In genomic region chr12:68675098-68675842, GRCh38 we compare ENCODE assay signal across 9 cellular contexts. TPM values are rescaled to one million over a fixed set of nuclear protein-coding genes. Genes with fewer than 3 reads are reported as not detected.
DNase-seq lines count a peak whose midpoint lies in the region; ATAC-seq and TF ChIP-seq lines count a peak whose summit lies in the region.
"Had no signal": no experiment of that assay in that cellular context is flagged by ENCODE, and none has a peak within 500 bp of the region (broad histone marks: within the 10 kb centered on the region; RNA-seq: fewer than 3 reads in every experiment).

No MANE protein-coding gene starts in this region.

- TF ChIP-seq CTCF in PC-9 (conservative IDR thresholded peaks at IDR 0.05) = no peak
- no peak for TF ChIP-seq CTCF in lower lobe of right lung (IDR thresholded peaks at IDR 0.05)

- peak; percentile 32 to 65 for ATAC-seq in lower lobe of right lung
- ATAC-seq in GM18517 (IDR thresholded peaks at IDR 0.05; ENCODE audit: unreplicated experiment) = no peak
- ATAC-seq: stimulated activated memory B cell treated with anti-CD40 and anti-IgM and Interleukin-4, amounts not matched to agents 10 μg/mL and 1 μg/mL and 100 μg/mL, for 72 hours had no signal

- POLR2A ChIA-PET in PC-9 (lab: Charles Lee; ENCODE audit: unreplicated experiment) = no interaction called here

- H3K9me2 ChIP-seq in PC-9 (ENCODE audit: insufficient read depth) = no peaks in the 10 kb centered on the region

- H3K4me1 ChIP-seq in PC-9 (replicated peaks; ENCODE audit: insufficient read depth) (peaks cover 14% of the 10 kb centered on the region), lower lobe of right lung (no peaks in the 10 kb centered on the region)

- H3K27me3 ChIP-seq in PC-9 (ENCODE audit: insufficient read depth, low read depth) (no peaks in the 10 kb centered on the region), lower lobe of right lung (ENCODE audit: low read depth) (no peaks in the 10 kb centered on the region)

- H3F3A ChIP-seq in PC-9 (ENCODE audit: insufficient read depth, low read depth) = peaks cover 3% of the 10 kb centered on the region; the same call in 1 of the 2 replicates

- no peaks in the 10 kb centered on the region for H3K36me3 ChIP-seq in PC-9 (ENCODE audit: low read depth)
- H3K36me3 ChIP-seq in lower lobe of right lung = no peaks in the 10 kb centered on the region

- no peak overlapping the region for H2AFZ ChIP-seq in PC-9

- CTCF ChIA-PET in PC-9 (lab: Charles Lee) = interaction anchor here (0.5 kb wide), 1 partner anchor 678 kb away, joined by 3 read pairs; no protein-coding TSS in a partner anchor

- 0 out of 2 replicates have a peak overlapping the region, but pooled peaks have one; percentile 21 for H3K27ac ChIP-seq in PC-9
- H3K27ac ChIP-seq in lower lobe of right lung = peak overlapping the region; percentile 9

- no peak overlapping the region for H3K4me3 ChIP-seq in PC-9
- H3K4me3 ChIP-seq in lower lobe of right lung = no peak overlapping the region

- H3K9me3 ChIP-seq in PC-9 (ENCODE audit: insufficient read depth, low read depth) (no peaks in the 10 kb centered on the region), lower lobe of right lung (no peaks in the 10 kb centered on the region)

- BruUV-seq in PC-9 (replicated peaks; lab: Mats Ljungman, UMichigan) = no TSS peak

- H4K20me1 ChIP-seq in PC-9 (ENCODE audit: insufficient read depth) = no peaks in the 10 kb centered on the region

- intact Hi-C loops in PC-9 (cut with micrococcal nuclease; ENCODE audit: unreplicated experiment) (no loop called here), lower lobe of right lung (cut with DNase I) (no loop called here)

- no peak overlapping the region for H3K4me2 ChIP-seq in PC-9

- DNase-seq in PC-9 = no peak
- peak; percentile 33 for DNase-seq in activated T-cell treated with anti-CD3 and anti-CD28 coated beads for 48 hours (ENCODE audit: low read depth)
- DNase-seq in lower lobe of right lung = peak; percentile 54
- DNase-seq in stimulated activated naive CD4-positive, alpha-beta T cell treated with Interleukin-2 at 50 U/mL for 16 hours (lab: John Stamatoyannopoulos, UW) = peak; percentile 18
- no peak for DNase-seq in DMS53 (lab: John Stamatoyannopoulos, UW)
- DNase-seq in NCI-H526 (lab: John Stamatoyannopoulos, UW) = no peak
- no peak for DNase-seq in DMS153 treated with DMSO at 0.1 percent for 48 hours (lab: John Stamatoyannopoulos, UW; ENCODE audit: unreplicated experiment)

- H3K79me2 ChIP-seq in PC-9 (ENCODE audit: low read depth) = no peaks in the 10 kb centered on the region

RNA-seq across cellular contexts. Expression of gene NUP107, which starts 11.5 kb away (rescaled TPM):
- 75.7 and 84.9 TPM in 2 replicates for total RNA-seq in PC-9 (2021)
- 30.2 TPM for total RNA-seq in lower lobe of right lung

Comparison
In these comparisons a context has a peak if more than half of its experiments do, and no peak if none do; other contexts are left out.
1. DNase-seq: peak in activated T-cell treated with anti-CD3 and anti-CD28 coated beads for 48 hours (single experiment), lower lobe of right lung (single experiment) and stimulated activated naive CD4-positive, alpha-beta T cell treated with Interleukin-2 at 50 U/mL for 16 hours (single experiment); none in PC-9 (0 of 2), DMS53 (single experiment), NCI-H526 (0 of 2) and DMS153 treated with DMSO at 0.1 percent for 48 hours (single experiment).